ENCODE assay signal across 8 cellular contexts in genomic region chr5:161924270-161924669, GRCh38.
"Had no signal": no experiment of that assay in that cellular context is flagged by ENCODE, and none has a peak within 500 bp of the region (broad histone marks: within the 10 kb centered on the region; RNA-seq: fewer than 3 reads in every experiment).

No MANE protein-coding gene starts in this region.

- H3K4me3 ChIP-seq: GM12878 had no signal

- FAIRE-seq: G401.6, GM12878, GM12891, GM12892, GM18507, GM19239 had no signal

- ATAC-seq: GM12878 had no signal

- DNase-seq: GDM1, GF-D8 had no signal
